ENCODE assay signal across 8 cellular contexts in the genomic region with DNA sequence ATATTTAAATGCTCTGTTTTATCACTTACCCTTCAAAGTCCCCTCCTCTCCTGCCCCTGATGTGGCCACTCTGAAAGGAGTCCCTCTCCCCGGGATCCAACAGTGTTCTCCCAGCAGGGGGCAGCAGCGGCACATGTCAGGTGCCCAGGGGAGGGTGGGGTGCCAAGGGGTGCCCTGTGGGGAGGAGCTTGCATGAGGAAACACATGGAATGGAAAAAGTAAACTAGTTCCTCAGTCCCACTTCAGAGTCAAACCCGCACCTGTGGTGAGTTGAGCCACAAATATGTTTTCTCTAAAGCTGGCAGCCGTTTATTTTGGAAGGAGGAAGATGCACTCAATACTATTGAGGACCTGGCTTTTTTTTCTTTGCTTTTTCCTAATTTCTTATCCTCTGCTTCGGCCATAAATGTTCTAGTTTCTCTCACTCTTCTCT. TPM values are rescaled to one million over a fixed set of nuclear protein-coding genes. Genes with fewer than 3 reads are reported as not detected.
A peak's percentile ranks its signal among the peaks of the same experiment; 100 is the strongest.
DNase-seq lines count a peak whose midpoint lies in the region; ATAC-seq, FAIRE-seq and TF ChIP-seq lines count a peak whose summit lies in the region.

No MANE protein-coding gene starts in this region.

- H3K36me3 ChIP-seq in pancreas (no peaks in the 10 kb centered on the region), tibial artery (no peaks in the 10 kb centered on the region)

- WGBS in pancreas, 2 donors = 9 to 14% methylated on average over 5 of the region's 5 CpGs

- H3K27ac ChIP-seq in pancreas (peak overlapping the region in 1 of 4 donors; percentile 15), tibial artery (no peak overlapping the region)

- H3K4me1 ChIP-seq in pancreas (peaks cover 0 to 3% (median 0%) of the 10 kb centered on the region in 3 donors), tibial artery (no peaks in the 10 kb centered on the region)

- H3K9me3 ChIP-seq in pancreas (no peaks in the 10 kb centered on the region), tibial artery (no peaks in the 10 kb centered on the region)

- intact Hi-C loops in pancreas (cut with DNase I) (loop anchor here in 1 of 3 donors (5.0 kb wide), 1 partner anchor 78 kb away; no protein-coding TSS in a partner anchor), tibial artery (cut with DNase I; ENCODE audit: low total_unique reads) (no loop called here)

- H3K27me3 ChIP-seq in pancreas = no peaks in the 10 kb centered on the region
- H3K27me3 ChIP-seq in tibial artery = peaks cover 0 to 4% of the 10 kb centered on the region in 2 donors

- peak; percentile 76 for DNase-seq in DMS79 treated with DMSO at 0.1 percent for 48 hours (lab: John Stamatoyannopoulos, UW)
- DNase-seq in H4 (ENCODE audit: low spot score) = peak; percentile 80
- DNase-seq in NCI-H1105 (lab: John Stamatoyannopoulos, UW) = peak; percentile 94
- peak; percentile 94 for DNase-seq in activated naive CD4-positive, alpha-beta T cell treated with Interleukin-2 at 50 U/mL for 16 hours
- peak; percentile 95 for DNase-seq in germinal center (ENCODE audit: low spot score)
- peak; percentile 80 to 98 (median 90) for DNase-seq in pancreas
- peak; percentile 86 to 89 for DNase-seq in tibial artery

- ATAC-seq in SK-N-SH treated with all-trans-retinoic acid at 6 μM for 48 hours = peak; percentile 98
- peak; percentile 97 to 100 (median 100) for ATAC-seq in pancreas

- TF ChIP-seq CTCF in pancreas (IDR thresholded peaks at IDR 0.05) (peak; percentile 37 to 80 (median 68)), tibial artery (IDR thresholded peaks at IDR 0.05) (peak; percentile 59 to 65)

- H3K4me3 ChIP-seq in pancreas = no peak overlapping the region
- no peak overlapping the region for H3K4me3 ChIP-seq in tibial artery

- FAIRE-seq in pancreas (lab: Jason Lieb, UNC) = no peak

TF ChIP-seq in SK-N-SH treated with all-trans-retinoic acid at 6 μM for 48 hours, 23 proteins besides CTCF, POLR2A, EP300 and RAD21:
- TF ChIP-seq ZNF8 (CRISPR knock-in tag; IDR thresholded peaks at IDR 0.05) (no peak), ZFP3 (CRISPR knock-in tag; IDR thresholded peaks at IDR 0.05) (no peak), BACH2 (CRISPR knock-in tag; IDR thresholded peaks at IDR 0.05; ENCODE audit: borderline replicate concordance) (no peak), ZFP30 (CRISPR knock-in tag; IDR thresholded peaks at IDR 0.05) (no peak)
TF ChIP-seq in SK-N-SH treated with all-trans-retinoic acid at 6 μM for 48 hours: peak in this region for 0.

RNA-seq across cellular contexts. Expression of a gene that starts 30.1 kb away (rescaled TPM):
- total RNA-seq in H4 (2014; rRNA removed; shearing (Covaris generic)) = 0.02 TPM in 1 of 2 replicates, not detected in the other
- 1 to 10 TPM in 3 of 6 donors, under 1 TPM in 3; 0.37 to 3.6 (median 1.0) TPM for total RNA-seq in pancreas
- 1 to 10 TPM in 1 of 2 donors, under 1 TPM in 1; 0.61 to 1.4 TPM for polyA plus RNA-seq in pancreas

RNA-seq across cellular contexts. Expression of a gene that starts 40.9 kb away (rescaled TPM):
- total RNA-seq in H4 (2014; rRNA removed; shearing (Covaris generic)) = 18.0 and 19.2 TPM in 2 replicates
- total RNA-seq in pancreas = 1 to 10 TPM; 2.0 to 5.0 (median 3.1) TPM
- 1 to 10 TPM; 1.2 to 3.1 TPM for polyA plus RNA-seq in pancreas

RNA-seq across cellular contexts. Expression of a gene that starts 41.0 kb away (rescaled TPM):
- 12.4 and 24.1 TPM in 2 replicates for total RNA-seq in H4 (2014; rRNA removed; shearing (Covaris generic))
- 1 to 10 TPM; 3.2 to 5.6 (median 3.5) TPM for total RNA-seq in pancreas
- 10 to 100 TPM in 1 of 2 donors, 1 to 10 TPM in 1; 6.7 to 10.6 TPM for polyA plus RNA-seq in pancreas
